ENCODE assay signal across 8 cellular contexts in genomic region chr11:62805044-62805892, GRCh38. TPM values are rescaled to one million over a fixed set of nuclear protein-coding genes. Genes with fewer than 3 reads are reported as not detected.
DNase-seq lines count a peak whose midpoint lies in the region; TF ChIP-seq lines count a peak whose summit lies in the region.

Gene NXF1 (minus strand): TSS chr11:62805440. CDS start chr11:62805356, 84 bp downstream.

- H3K9me3 Mint-ChIP-seq in HFFc6: peaks cover 4% of the 10 kb centered on the region; the same call in 1 of the 2 replicates
- H3K9me3 Mint-ChIP-seq in activated naive CD4-positive, alpha-beta T cell treated with anti-CD3 and anti-CD28 coated beads for 36 hours: no peaks in the 10 kb centered on the region

- intact Hi-C loops in activated naive CD4-positive, alpha-beta T cell treated with anti-CD3 and anti-CD28 coated beads for 36 hours (cut with micrococcal nuclease): loop anchor here (1.0 kb wide), 7 partner anchors 13 to 77 kb away; partner anchors contain the start of genes SLC3A2, STX5, TEX54 and TMEM179B

- peak; percentile 100 for DNase-seq in GM10248 (ENCODE audit: extremely low spot score)
- peak; percentile 94 for DNase-seq in HFFc6
- DNase-seq in NB4 (ENCODE audit: low read depth): peak; percentile 97
- peak; percentile 94 for DNase-seq in SK-N-DZ (ENCODE audit: low spot score)
- DNase-seq in activated naive CD4-positive, alpha-beta T cell treated with anti-CD3 and anti-CD28 coated beads for 36 hours: peak; percentile 93
- DNase-seq in germinal center (ENCODE audit: low spot score): peak; percentile 98
- peak; percentile 92 for DNase-seq in occipital lobe (lab: John Stamatoyannopoulos, UW)
- peak; percentile 95 to 98 for DNase-seq in suprapubic skin (ENCODE audit: low spot score in 2 of 2)

- peak within 1 kb of the TSS; percentile 91 for H3K27ac ChIP-seq in suprapubic skin

- no peaks in the 10 kb centered on the region for H3K9me3 ChIP-seq in suprapubic skin

- POLR2A ChIA-PET in GM10248 (lab: Yijun Ruan, JAX): interaction anchor here (0.6 to 2.4 kb wide), 18 partner anchors 8 to 140 kb away, joined by 3 to 25 read pairs (median 4); partner anchors contain the start of genes C11orf98, CSKMT, STX5 and TEX54

- under 1% methylated on average over 36 of the region's 77 CpGs for WGBS in suprapubic skin

- H3K27me3 ChIP-seq in suprapubic skin: no peaks in the 10 kb centered on the region

- peak within 1 kb of the TSS; percentile 98 for H3K27ac Mint-ChIP-seq in HFFc6
- peak within 1 kb of the TSS; percentile 94 for H3K27ac Mint-ChIP-seq in activated naive CD4-positive, alpha-beta T cell treated with anti-CD3 and anti-CD28 coated beads for 36 hours

- peaks cover 39% of the 10 kb centered on the region for H3K4me1 Mint-ChIP-seq in HFFc6 (ENCODE audit: low read depth)
- H3K4me1 Mint-ChIP-seq in activated naive CD4-positive, alpha-beta T cell treated with anti-CD3 and anti-CD28 coated beads for 36 hours (ENCODE audit: low read depth): peaks cover 28% of the 10 kb centered on the region

- TF ChIP-seq CTCF in GM10248 (IDR thresholded peaks at IDR 0.05; ENCODE audit: control extremely low read depth, extremely low read depth, low read depth, missing control alignments): no peak
- TF ChIP-seq CTCF in HFFc6 (IDR thresholded peaks at IDR 0.05): peak; percentile 44
- no peak for TF ChIP-seq CTCF in NB4 (IDR thresholded peaks at IDR 0.05; ENCODE audit: low read depth, low read length)
- TF ChIP-seq CTCF in suprapubic skin (IDR thresholded peaks at IDR 0.05): peak in 1 of 2 donors; percentile 43

- H3K27me3 Mint-ChIP-seq in HFFc6 (ENCODE audit: insufficient read depth): peaks cover 13% of the 10 kb centered on the region
- no peaks in the 10 kb centered on the region for H3K27me3 Mint-ChIP-seq in activated naive CD4-positive, alpha-beta T cell treated with anti-CD3 and anti-CD28 coated beads for 36 hours (ENCODE audit: low read depth)

- H3K4me3 ChIP-seq in NB4 (ENCODE audit: low read depth, low read length) (peak within 1 kb of the TSS; percentile 94), suprapubic skin (peak within 1 kb of the TSS; percentile 90)

- no peak for TF ChIP-seq EP300 in suprapubic skin (IDR thresholded peaks at IDR 0.05)

- H3K36me3 Mint-ChIP-seq in HFFc6 (ENCODE audit: low read depth): peaks cover 17% of the 10 kb centered on the region
- H3K36me3 Mint-ChIP-seq in activated naive CD4-positive, alpha-beta T cell treated with anti-CD3 and anti-CD28 coated beads for 36 hours (ENCODE audit: low read depth): peaks cover 26% of the 10 kb centered on the region

- peak; percentile 100 for TF ChIP-seq POLR2A in NB4 (IDR thresholded peaks at IDR 0.05; ENCODE audit: extremely low read depth, insufficient read length)
- peak; percentile 99 to 100 for TF ChIP-seq POLR2A in suprapubic skin (IDR thresholded peaks at IDR 0.05)

- H3K4me3 Mint-ChIP-seq in HFFc6: peak within 1 kb of the TSS; percentile 99
- H3K4me3 Mint-ChIP-seq in activated naive CD4-positive, alpha-beta T cell treated with anti-CD3 and anti-CD28 coated beads for 36 hours: peak within 1 kb of the TSS; percentile 95

- CTCF ChIA-PET in GM10248 (lab: Yijun Ruan, JAX): interaction anchor here (0.9 to 3.7 kb wide), 6 partner anchors 10 to 27 kb away, joined by 3 to 24 read pairs (median 4); partner anchors contain the start of genes STX5 and TMEM179B
- CTCF ChIA-PET in activated naive CD4-positive, alpha-beta T cell treated with anti-CD3 and anti-CD28 coated beads for 36 hours (lab: Charles Lee): interaction anchor here (0.6 to 1.8 kb wide), 6 partner anchors 17 to 411 kb away, joined by 3 to 12 read pairs (median 4); partner anchors contain the start of gene SLC3A2

- H3K4me1 ChIP-seq in suprapubic skin: peaks cover 32% of the 10 kb centered on the region

- peaks cover 32% of the 10 kb centered on the region for H3K36me3 ChIP-seq in suprapubic skin

RNA-seq across cellular contexts. Expression of gene NXF1, which starts in this region (rescaled TPM):
- 10 to 100 TPM; 51.5 to 57.7 (median 55.0) TPM for total RNA-seq in HFFc6 (2021; fragmentation: NEBNext Ultra II Directional; extraction: Animal tissue kit (Norgen Biotek cat#: 25700))
- 25.1 and 25.8 TPM in 2 replicates for polyA plus RNA-seq in SK-N-DZ (2014; cell fraction: cytosol; rRNA removed)
- polyA plus RNA-seq in SK-N-DZ (2014; cell fraction: nucleus; rRNA removed): 58.6 and 124 TPM in 2 replicates
- total RNA-seq in activated naive CD4-positive, alpha-beta T cell treated with anti-CD3 and anti-CD28 coated beads for 36 hours: 10 to 100 TPM; 44.6 to 46.0 TPM
- total RNA-seq in occipital lobe: 13.1 TPM
- 100 to 1,000 TPM in 3 of 4 donors, 10 to 100 TPM in 1; 88.1 to 156 (median 115) TPM for total RNA-seq in suprapubic skin

Comparison
In these comparisons a context has a peak if more than half of its experiments do, and no peak if none do; other contexts are left out.
1. Peak in every context shown above with its lines: DNase-seq, H3K4me3 ChIP-seq and H3K27ac ChIP-seq.